ENCODE assay signal across 2 cellular contexts in genomic region chr12:73226585-73226984, GRCh38.
TF ChIP-seq lines count a peak whose summit lies in the region.

No MANE protein-coding gene starts in this region.

TF ChIP-seq in liver, 16 proteins besides CTCF, POLR2A, EP300 and RAD21 (continued from another document):
- no peak for TF ChIP-seq HNF4G (IDR thresholded peaks at IDR 0.05)
- TF ChIP-seq JUND (IDR thresholded peaks at IDR 0.05), result peak in 1 of 2 donors; percentile 80
- TF ChIP-seq REST (IDR thresholded peaks at IDR 0.05), result no peak
- TF ChIP-seq FOXA2 (IDR thresholded peaks at IDR 0.05), result peak; percentile 51
- TF ChIP-seq, protein P1, sequence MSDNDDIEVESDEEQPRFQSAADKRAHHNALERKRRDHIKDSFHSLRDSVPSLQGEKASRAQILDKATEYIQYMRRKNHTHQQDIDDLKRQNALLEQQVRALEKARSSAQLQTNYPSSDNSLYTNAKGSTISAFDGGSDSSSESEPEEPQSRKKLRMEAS (IDR thresholded peaks at IDR 0.05), result peak; percentile 25
- TF ChIP-seq, protein P2, sequence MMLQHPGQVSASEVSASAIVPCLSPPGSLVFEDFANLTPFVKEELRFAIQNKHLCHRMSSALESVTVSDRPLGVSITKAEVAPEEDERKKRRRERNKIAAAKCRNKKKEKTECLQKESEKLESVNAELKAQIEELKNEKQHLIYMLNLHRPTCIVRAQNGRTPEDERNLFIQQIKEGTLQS (IDR thresholded peaks at IDR 0.05), result no peak

TF ChIP-seq in HepG2, 621 proteins besides CTCF, POLR2A, EP300 and RAD21 (continued from another document):
- TF ChIP-seq ZBTB39 (CRISPR knock-in tag; IDR thresholded peaks at IDR 0.05) (no peak), MYC (CRISPR knock-in tag; IDR thresholded peaks at IDR 0.05; ENCODE audit: borderline replicate concordance) (no peak), CHD2 (IDR thresholded peaks at IDR 0.05; ENCODE audit: low read depth, low read length) (no peak), TOPORS (CRISPR knock-in tag; IDR thresholded peaks at IDR 0.05) (no peak)
